Comparison of ENCODE assay signal across 10 cellular contexts in the genomic region with DNA sequence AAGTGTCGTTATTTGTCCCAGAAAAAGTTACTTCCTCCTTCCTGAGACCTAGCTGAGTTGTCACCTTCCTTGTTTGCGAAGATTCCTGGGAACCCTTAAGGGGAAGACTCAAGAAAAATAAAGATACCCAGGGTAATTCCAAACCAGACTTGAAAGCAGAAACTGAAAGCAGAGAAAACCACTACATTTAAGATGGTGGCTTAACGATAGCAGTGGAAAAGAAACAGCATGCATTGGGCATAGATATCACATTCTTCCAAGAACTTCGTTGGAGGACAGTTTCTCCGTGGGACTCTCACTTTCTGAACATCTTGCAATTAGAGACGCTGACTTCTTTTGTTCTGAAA.
DNase-seq lines count a peak whose midpoint lies in the region; ATAC-seq, FAIRE-seq and TF ChIP-seq lines count a peak whose summit lies in the region.
"Had no signal": no experiment of that assay in that cellular context is flagged by ENCODE, and none has a peak within 500 bp of the region (broad histone marks: within the 10 kb centered on the region; RNA-seq: fewer than 3 reads in every experiment).

No MANE protein-coding gene starts in this region.

- CTCF ChIA-PET in K562 (lab: Yijun Ruan, JAX; ENCODE audit: low intra/inter-chr PET ratio) = no interaction called here

- H3K4me3 ChIP-seq in K562 = no peak overlapping the region
- H3K4me3 ChIP-seq: cardiac muscle cell had no signal

- no peak for FAIRE-seq in K562 (lab: Jason Lieb, UNC)

- H3K27me3 ChIP-seq in K562 (ENCODE audit: control insufficient read depth in 2 of 2, insufficient read depth in 2 of 2, low read length in 2 of 2) = no peaks in the 10 kb centered on the region
- H3K27me3 ChIP-seq: cardiac muscle cell had no signal

- no peak for TF ChIP-seq POLR2A in K562 (conservative IDR thresholded peaks at IDR 0.05)

- no peak for DNase-seq in activated naive CD4-positive, alpha-beta T cell treated with Interleukin-2 at 50 U/mL for 16 hours
- DNase-seq in K562 (ENCODE audit: extremely low read depth in 1 of 4, low spot score in 3 of 4) (no peak), GOT3 (lab: John Stamatoyannopoulos, UW) (no peak), HCEC 1CT (no peak), Right ventricle myocardium superior (no peak), NCI-H524 (lab: John Stamatoyannopoulos, UW) (no peak)
- DNase-seq: NCI-H1694 treated with DMSO at 0.1 percent for 48 hours had no signal

- H3K36me3 Mint-ChIP-seq in activated naive CD4-positive, alpha-beta T cell treated with anti-CD3 and anti-CD28 coated beads, Interleukin-2, amount 50 U/mL, for 24 hours = peaks cover 6% of the 10 kb centered on the region

- H4K20me1 ChIP-seq in K562 (replicated peaks; ENCODE audit: control insufficient read depth, insufficient read depth, low read length) = no peaks in the 10 kb centered on the region

- WGBS in K562 (ENCODE audit: insufficient coverage, low coverage, missing lambda C conversion rate) = 10% methylated on average over 6 of the region's 6 CpGs

- H3K9me1 ChIP-seq in K562 (ENCODE audit: control insufficient read depth, insufficient read depth, low read length) = no peaks in the 10 kb centered on the region

- H3K9ac ChIP-seq in K562 (ENCODE audit: insufficient read depth in 1 of 2, low read depth in 2 of 2, low read length in 2 of 2) = no peak overlapping the region

- no peak for TF ChIP-seq EP300 in K562 (IDR thresholded peaks at IDR 0.05; ENCODE audit: low read length)

- no peak for TF ChIP-seq RAD21 in K562 (CRISPR knock-in tag; conservative IDR thresholded peaks at IDR 0.05 in 1 of 2, IDR thresholded peaks at IDR 0.05 in 1 of 2)

- intact Hi-C loops in K562 (cut with micrococcal nuclease) (loop anchor here (10.0 kb wide), 2 partner anchors 106 to 156 kb away; no protein-coding TSS in a partner anchor), Right ventricle myocardium superior (cut with DNase I) (loop anchor here (10.0 kb wide), 1 partner anchor 626 kb away; no protein-coding TSS in a partner anchor)

- H3K79me2 ChIP-seq in K562 (ENCODE audit: control insufficient read depth, insufficient read depth, low read length) = no peaks in the 10 kb centered on the region

- peaks cover 0 to 12% of the 10 kb centered on the region in 2 experiments; a peak in 3 of 5 replicates for H3K4me1 ChIP-seq in K562 (replicated peaks in 1 of 2; ENCODE audit: control insufficient read depth in 2 of 2, insufficient read depth in 2 of 2, low read length in 2 of 2)

- in situ Hi-C loops in K562 (cut with MboI) = no loop called here

- no peak overlapping the region for H3K27ac ChIP-seq in K562 (ENCODE audit: extremely low read depth, low read depth, low read length)
- H3K27ac ChIP-seq: cardiac muscle cell had no signal

- no peaks in the 10 kb centered on the region for H3K9me3 Mint-ChIP-seq in activated naive CD4-positive, alpha-beta T cell treated with anti-CD3 and anti-CD28 coated beads, Interleukin-2, amount 50 U/mL, for 24 hours

- H3K27ac Mint-ChIP-seq in activated naive CD4-positive, alpha-beta T cell treated with anti-CD3 and anti-CD28 coated beads, Interleukin-2, amount 50 U/mL, for 24 hours = peak overlapping the region; percentile 98

- H3K27me3 Mint-ChIP-seq in activated naive CD4-positive, alpha-beta T cell treated with anti-CD3 and anti-CD28 coated beads, Interleukin-2, amount 50 U/mL, for 24 hours = no peaks in the 10 kb centered on the region

- no peak for TF ChIP-seq CTCF in K562 (IDR thresholded peaks at IDR 0.05 in 2 of 3, conservative IDR thresholded peaks at IDR 0.05 in 1 of 3; ENCODE audit: insufficient read depth in 2 of 3, low read depth in 1 of 3, low read length in 3 of 3)

- H3K4me3 Mint-ChIP-seq in activated naive CD4-positive, alpha-beta T cell treated with anti-CD3 and anti-CD28 coated beads, Interleukin-2, amount 50 U/mL, for 24 hours = peak overlapping the region; percentile 79

- no peaks in the 10 kb centered on the region for H3K36me3 ChIP-seq in K562 (ENCODE audit: control insufficient read depth, insufficient read depth, low read length)
- H3K36me3 ChIP-seq: cardiac muscle cell had no signal

- peaks cover 59% of the 10 kb centered on the region for H3K4me1 Mint-ChIP-seq in activated naive CD4-positive, alpha-beta T cell treated with anti-CD3 and anti-CD28 coated beads, Interleukin-2, amount 50 U/mL, for 24 hours

- ATAC-seq in HG03175 (IDR thresholded peaks at IDR 0.05; ENCODE audit: unreplicated experiment) (peak; percentile 44), K562 (peak; percentile 39), Right ventricle myocardium superior (ENCODE audit: poor library complexity) (no peak)

- POLR2A ChIA-PET in K562 (lab: Yijun Ruan, JAX) = no interaction called here

- H3K9me3 ChIP-seq in K562 (replicated peaks; ENCODE audit: control insufficient read depth, insufficient read depth, low read depth, low read length) = no peaks in the 10 kb centered on the region

- H2AFZ ChIP-seq in K562 (ENCODE audit: low read depth, low read length) = peak overlapping the region; percentile 87

- no TSS peak for BruUV-seq in K562 (replicated peaks; lab: Mats Ljungman, UMichigan)

- peak overlapping the region; percentile 21; the same call in 1 of the 2 replicates for H3K4me2 ChIP-seq in K562 (ENCODE audit: insufficient read depth, low read length)

TF ChIP-seq in K562, 482 proteins besides CTCF, POLR2A, EP300 and RAD21 (continues in another document):
- TF ChIP-seq L3MBTL2 (IDR thresholded peaks at IDR 0.05) (peak; percentile 72), SRSF7 (optimal IDR thresholded peaks at IDR 0.05; ENCODE audit: low read depth, low read length) (no peak)
- TF ChIP-seq, protein P1, sequence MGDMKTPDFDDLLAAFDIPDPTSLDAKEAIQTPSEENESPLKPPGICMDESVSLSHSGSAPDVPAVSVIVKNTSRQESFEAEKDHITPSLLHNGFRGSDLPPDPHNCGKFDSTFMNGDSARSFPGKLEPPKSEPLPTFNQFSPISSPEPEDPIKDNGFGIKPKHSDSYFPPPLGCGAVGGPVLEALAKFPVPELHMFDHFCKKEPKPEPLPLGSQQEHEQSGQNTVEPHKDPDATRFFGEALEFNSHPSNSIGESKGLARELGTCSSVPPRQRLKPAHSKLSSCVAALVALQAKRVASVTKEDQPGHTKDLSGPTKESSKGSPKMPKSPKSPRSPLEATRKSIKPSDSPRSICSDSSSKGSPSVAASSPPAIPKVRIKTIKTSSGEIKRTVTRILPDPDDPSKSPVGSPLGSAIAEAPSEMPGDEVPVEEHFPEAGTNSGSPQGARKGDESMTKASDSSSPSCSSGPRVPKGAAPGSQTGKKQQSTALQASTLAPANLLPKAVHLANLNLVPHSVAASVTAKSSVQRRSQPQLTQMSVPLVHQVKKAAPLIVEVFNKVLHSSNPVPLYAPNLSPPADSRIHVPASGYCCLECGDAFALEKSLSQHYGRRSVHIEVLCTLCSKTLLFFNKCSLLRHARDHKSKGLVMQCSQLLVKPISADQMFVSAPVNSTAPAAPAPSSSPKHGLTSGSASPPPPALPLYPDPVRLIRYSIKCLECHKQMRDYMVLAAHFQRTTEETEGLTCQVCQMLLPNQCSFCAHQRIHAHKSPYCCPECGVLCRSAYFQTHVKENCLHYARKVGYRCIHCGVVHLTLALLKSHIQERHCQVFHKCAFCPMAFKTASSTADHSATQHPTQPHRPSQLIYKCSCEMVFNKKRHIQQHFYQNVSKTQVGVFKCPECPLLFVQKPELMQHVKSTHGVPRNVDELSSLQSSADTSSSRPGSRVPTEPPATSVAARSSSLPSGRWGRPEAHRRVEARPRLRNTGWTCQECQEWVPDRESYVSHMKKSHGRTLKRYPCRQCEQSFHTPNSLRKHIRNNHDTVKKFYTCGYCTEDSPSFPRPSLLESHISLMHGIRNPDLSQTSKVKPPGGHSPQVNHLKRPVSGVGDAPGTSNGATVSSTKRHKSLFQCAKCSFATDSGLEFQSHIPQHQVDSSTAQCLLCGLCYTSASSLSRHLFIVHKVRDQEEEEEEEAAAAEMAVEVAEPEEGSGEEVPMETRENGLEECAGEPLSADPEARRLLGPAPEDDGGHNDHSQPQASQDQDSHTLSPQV (IDR thresholded peaks at IDR 0.05) = peak; percentile 54; the same call in 1 of the 2 replicates
